Comparison of ENCODE assay signal across 1 cellular context in genomic region chr10:113679463-113680171, GRCh38.
A peak's percentile ranks its signal among the peaks of the same experiment; 100 is the strongest.
TF ChIP-seq lines count a peak whose summit lies in the region.

Gene CASP7 (plus strand): TSS chr10:113679912. CDS start chr10:113697494, 17,582 bp downstream.

TF ChIP-seq in HepG2, 621 proteins besides CTCF, POLR2A, EP300 and RAD21 (continued from another document and continues in another):
- TF ChIP-seq TBX2 (CRISPR knock-in tag; IDR thresholded peaks at IDR 0.05; ENCODE audit: borderline replicate concordance), result peak; percentile 69
- TF ChIP-seq ZNF609 (CRISPR knock-in tag; IDR thresholded peaks at IDR 0.05; ENCODE audit: borderline replicate concordance), result 0 out of 2 replicates have a peak, but pooled peaks have one; percentile 1
- peak; percentile 86; the same call in 1 of the 2 replicates for TF ChIP-seq ZNF563 (CRISPR knock-in tag; IDR thresholded peaks at IDR 0.05)
- no peak for TF ChIP-seq GABPA (IDR thresholded peaks at IDR 0.05; ENCODE audit: low read depth, low read length)
- peak; percentile 23; the same call in 1 of the 2 replicates for TF ChIP-seq GABPA (CRISPR knock-in tag; IDR thresholded peaks at IDR 0.05; ENCODE audit: low read depth)
- no peak for TF ChIP-seq ZNF414 (CRISPR knock-in tag; IDR thresholded peaks at IDR 0.05)
- no peak for TF ChIP-seq ZNF546 (CRISPR knock-in tag; conservative IDR thresholded peaks at IDR 0.05)
- 0 out of 2 replicates have a peak, but pooled peaks have one; percentile 26 for TF ChIP-seq ZFAT (CRISPR knock-in tag; conservative IDR thresholded peaks at IDR 0.05)
- peak; percentile 94 for TF ChIP-seq TFDP2 (CRISPR knock-in tag; IDR thresholded peaks at IDR 0.05)
- TF ChIP-seq U2AF1 (optimal IDR thresholded peaks at IDR 0.05; ENCODE audit: low read depth, low read length), result peak; percentile 24
- TF ChIP-seq ZNF724P (CRISPR knock-in tag; IDR thresholded peaks at IDR 0.05; ENCODE audit: borderline replicate concordance), result no peak
- TF ChIP-seq CENPT (CRISPR knock-in tag; IDR thresholded peaks at IDR 0.05; ENCODE audit: low read depth), result peak; percentile 20; the same call in 1 of the 2 replicates
- TF ChIP-seq ARNT (IDR thresholded peaks at IDR 0.05), result no peak
- no peak for TF ChIP-seq ZBTB40 (IDR thresholded peaks at IDR 0.05)
- peak; percentile 15; the same call in 1 of the 2 replicates for TF ChIP-seq ZBTB40 (CRISPR knock-in tag; IDR thresholded peaks at IDR 0.05)
- no peak for TF ChIP-seq ZNF746 (CRISPR knock-in tag; IDR thresholded peaks at IDR 0.05)
- TF ChIP-seq ZNF598 (CRISPR knock-in tag; IDR thresholded peaks at IDR 0.05; ENCODE audit: borderline replicate concordance), result 0 out of 2 replicates have a peak, but pooled peaks have one; percentile 2
- peak; percentile 40; the same call in 1 of the 2 replicates for TF ChIP-seq CAMTA2 (CRISPR knock-in tag; IDR thresholded peaks at IDR 0.05; ENCODE audit: borderline replicate concordance)
- TF ChIP-seq HMGXB4 (CRISPR knock-in tag; IDR thresholded peaks at IDR 0.05; ENCODE audit: borderline replicate concordance in 1 of 2, low read depth in 1 of 2), result peak; percentile 83 to 97
- no peak for TF ChIP-seq TP53 (CRISPR knock-in tag; conservative IDR thresholded peaks at IDR 0.05)
- no peak for TF ChIP-seq MAZ (IDR thresholded peaks at IDR 0.05; ENCODE audit: borderline replicate concordance, low read depth, low read length)
- peak; percentile 46; the same call in 1 of the 2 replicates for TF ChIP-seq MAZ (CRISPR knock-in tag; IDR thresholded peaks at IDR 0.05; ENCODE audit: low read depth)
- 0 out of 2 replicates have a peak, but pooled peaks have one; percentile 14 for TF ChIP-seq ZNF816 (CRISPR knock-in tag; IDR thresholded peaks at IDR 0.05; ENCODE audit: borderline replicate concordance)
- no peak for TF ChIP-seq ZNF503 (CRISPR knock-in tag; IDR thresholded peaks at IDR 0.05)
- TF ChIP-seq ZNF614 (CRISPR knock-in tag; IDR thresholded peaks at IDR 0.05; ENCODE audit: borderline replicate concordance), result peak; percentile 34; the same call in 1 of the 2 replicates
- TF ChIP-seq ARNT2 (CRISPR knock-in tag; IDR thresholded peaks at IDR 0.05; ENCODE audit: low read depth), result 0 out of 2 replicates have a peak, but pooled peaks have one; percentile 29
- TF ChIP-seq ZNF292 (CRISPR knock-in tag; IDR thresholded peaks at IDR 0.05; ENCODE audit: borderline replicate concordance, low read depth), result peak; percentile 92
- 0 out of 2 replicates have a peak, but pooled peaks have one; percentile 61 for TF ChIP-seq ZFP36L1 (CRISPR knock-in tag; IDR thresholded peaks at IDR 0.05)
- TF ChIP-seq SALL1 (CRISPR knock-in tag; IDR thresholded peaks at IDR 0.05), result peak; percentile 65
- TF ChIP-seq PATZ1 (CRISPR knock-in tag; IDR thresholded peaks at IDR 0.05), result peak; percentile 32; the same call in 1 of the 2 replicates
- TF ChIP-seq POLR2G (IDR thresholded peaks at IDR 0.05; ENCODE audit: low read depth, low read length), result peak; percentile 73
- no peak for TF ChIP-seq ZNF264 (CRISPR knock-in tag; IDR thresholded peaks at IDR 0.05)
- peak; percentile 29; the same call in 1 of the 2 replicates for TF ChIP-seq HIVEP1 (CRISPR knock-in tag; IDR thresholded peaks at IDR 0.05)
- no peak for TF ChIP-seq MYNN (CRISPR knock-in tag; IDR thresholded peaks at IDR 0.05; ENCODE audit: low read depth)
- peak; percentile 7; the same call in 1 of the 2 replicates for TF ChIP-seq HNRNPL (IDR thresholded peaks at IDR 0.05; ENCODE audit: low read depth, low read length)
- no peak for TF ChIP-seq TBL1XR1 (IDR thresholded peaks at IDR 0.05; ENCODE audit: borderline replicate concordance, low read length, partially characterized antibody)
- no peak for TF ChIP-seq NFYB (CRISPR knock-in tag; IDR thresholded peaks at IDR 0.05)
- no peak for TF ChIP-seq KLF11 (CRISPR knock-in tag; IDR thresholded peaks at IDR 0.05)
- TF ChIP-seq ZKSCAN8 (CRISPR knock-in tag; IDR thresholded peaks at IDR 0.05; ENCODE audit: borderline replicate concordance), result no peak
